In genomic region chr18:49479381-49480137, GRCh38 we compare ENCODE assay signal across 1 cellular context.
TF ChIP-seq lines count a peak whose summit lies in the region.

No MANE protein-coding gene starts in this region.

TF ChIP-seq in HepG2, 621 proteins besides CTCF, POLR2A, EP300 and RAD21:
- peak; percentile 63 to 78 for TF ChIP-seq MAFK (conservative IDR thresholded peaks at IDR 0.05 in 1 of 2, IDR thresholded peaks at IDR 0.05 in 1 of 2; ENCODE audit: low read length in 2 of 2)
- TF ChIP-seq, protein P1, sequence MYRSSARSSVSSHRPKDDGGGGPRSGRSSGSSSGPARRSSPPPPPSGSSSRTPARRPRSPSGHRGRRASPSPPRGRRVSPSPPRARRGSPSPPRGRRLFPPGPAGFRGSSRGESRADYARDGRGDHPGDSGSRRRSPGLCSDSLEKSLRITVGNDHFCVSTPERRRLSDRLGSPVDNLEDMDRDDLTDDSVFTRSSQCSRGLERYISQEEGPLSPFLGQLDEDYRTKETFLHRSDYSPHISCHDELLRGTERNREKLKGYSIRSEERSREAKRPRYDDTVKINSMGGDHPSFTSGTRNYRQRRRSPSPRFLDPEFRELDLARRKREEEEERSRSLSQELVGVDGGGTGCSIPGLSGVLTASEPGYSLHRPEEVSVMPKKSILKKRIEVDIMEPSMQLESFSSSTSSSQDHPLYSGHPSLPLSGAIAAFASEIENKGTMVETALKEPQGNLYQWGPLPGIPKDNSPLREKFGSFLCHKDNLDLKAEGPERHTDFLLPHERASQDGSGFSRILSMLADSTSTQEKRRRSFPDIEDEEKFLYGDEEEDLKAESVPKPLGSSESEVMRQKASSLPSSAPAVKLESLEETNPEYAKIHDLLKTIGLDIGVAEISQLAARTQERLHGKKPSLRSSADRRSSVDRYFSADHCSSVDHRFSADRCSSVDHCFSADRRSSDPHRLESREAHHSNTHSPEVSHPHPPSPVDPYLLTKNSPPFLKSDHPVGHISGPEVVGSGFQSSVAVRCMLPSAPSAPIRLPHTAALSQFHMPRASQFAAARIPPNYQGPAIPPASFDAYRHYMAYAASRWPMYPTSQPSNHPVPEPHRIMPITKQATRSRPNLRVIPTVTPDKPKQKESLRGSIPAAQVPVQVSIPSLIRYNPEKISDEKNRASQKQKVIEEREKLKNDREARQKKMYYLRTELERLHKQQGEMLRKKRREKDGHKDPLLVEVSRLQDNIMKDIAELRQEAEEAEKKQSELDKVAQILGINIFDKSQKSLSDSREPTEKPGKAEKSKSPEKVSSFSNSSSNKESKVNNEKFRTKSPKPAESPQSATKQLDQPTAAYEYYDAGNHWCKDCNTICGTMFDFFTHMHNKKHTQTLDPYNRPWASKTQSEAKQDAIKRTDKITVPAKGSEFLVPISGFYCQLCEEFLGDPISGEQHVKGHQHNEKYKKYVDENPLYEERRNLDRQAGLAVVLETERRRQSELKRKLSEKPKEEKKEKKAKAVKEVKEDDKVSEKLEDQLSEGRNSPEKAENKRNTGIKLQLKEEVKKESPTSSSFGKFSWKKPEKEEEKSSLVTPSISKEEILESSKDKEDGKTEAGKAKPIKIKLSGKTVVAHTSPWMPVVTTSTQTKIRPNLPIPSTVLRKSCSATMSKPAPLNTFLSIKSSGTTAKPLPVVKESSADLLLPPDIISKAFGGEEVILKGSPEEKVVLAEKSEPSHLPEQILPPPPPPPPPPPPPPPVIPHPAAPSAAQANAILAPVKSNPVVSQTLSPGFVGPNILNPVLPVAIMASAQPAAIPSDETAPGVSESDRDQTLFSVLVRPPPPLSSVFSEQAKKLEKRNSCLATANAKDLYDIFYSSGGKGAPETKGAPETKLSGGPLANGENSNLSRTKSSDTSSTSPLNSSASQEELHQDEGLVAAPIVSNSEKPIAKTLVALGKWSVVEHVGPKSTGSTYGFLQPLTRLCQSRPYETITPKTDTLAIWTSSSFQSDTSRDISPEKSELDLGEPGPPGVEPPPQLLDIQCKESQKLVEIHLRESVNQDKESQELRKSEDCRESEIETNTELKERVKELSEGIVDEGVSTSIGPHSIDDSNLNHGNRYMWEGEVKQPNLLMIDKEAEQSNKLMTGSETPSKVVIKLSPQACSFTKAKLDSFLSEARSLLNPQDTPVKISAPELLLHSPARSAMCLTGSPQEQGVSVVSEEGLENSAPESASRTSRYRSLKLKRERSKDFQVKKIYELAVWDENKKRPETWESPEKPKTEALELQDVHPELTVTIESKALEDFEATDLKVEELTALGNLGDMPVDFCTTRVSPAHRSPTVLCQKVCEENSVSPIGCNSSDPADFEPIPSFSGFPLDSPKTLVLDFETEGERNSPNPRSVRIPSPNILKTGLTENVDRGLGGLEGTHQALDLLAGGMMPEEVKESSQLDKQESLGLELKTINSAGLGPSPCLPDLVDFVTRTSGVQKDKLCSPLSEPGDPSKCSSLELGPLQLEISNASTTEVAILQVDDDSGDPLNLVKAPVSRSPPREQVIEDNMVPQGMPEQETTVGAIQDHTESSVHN (CRISPR knock-in tag; IDR thresholded peaks at IDR 0.05), result no peak
- TF ChIP-seq GMEB1 (CRISPR knock-in tag; IDR thresholded peaks at IDR 0.05; ENCODE audit: borderline replicate concordance), result no peak
- TF ChIP-seq ZNF367 (CRISPR knock-in tag; IDR thresholded peaks at IDR 0.05; ENCODE audit: borderline replicate concordance), result no peak
- TF ChIP-seq ZNF33A (CRISPR knock-in tag; IDR thresholded peaks at IDR 0.05; ENCODE audit: borderline replicate concordance), result no peak
- peak; percentile 50 for TF ChIP-seq MAFF (IDR thresholded peaks at IDR 0.05; ENCODE audit: low read depth, low read length)
- TF ChIP-seq TCF12 (IDR thresholded peaks at IDR 0.05), result no peak
- TF ChIP-seq TCF12 (CRISPR knock-in tag; IDR thresholded peaks at IDR 0.05), result no peak
- no peak for TF ChIP-seq MYC (CRISPR knock-in tag; IDR thresholded peaks at IDR 0.05; ENCODE audit: borderline replicate concordance)
- TF ChIP-seq ZMAT3 (CRISPR knock-in tag; conservative IDR thresholded peaks at IDR 0.05), result no peak
- no peak for TF ChIP-seq CC2D1A (CRISPR knock-in tag; IDR thresholded peaks at IDR 0.05)
- no peak for TF ChIP-seq ZNF383 (CRISPR knock-in tag; IDR thresholded peaks at IDR 0.05; ENCODE audit: borderline replicate concordance)
- TF ChIP-seq, protein P2, sequence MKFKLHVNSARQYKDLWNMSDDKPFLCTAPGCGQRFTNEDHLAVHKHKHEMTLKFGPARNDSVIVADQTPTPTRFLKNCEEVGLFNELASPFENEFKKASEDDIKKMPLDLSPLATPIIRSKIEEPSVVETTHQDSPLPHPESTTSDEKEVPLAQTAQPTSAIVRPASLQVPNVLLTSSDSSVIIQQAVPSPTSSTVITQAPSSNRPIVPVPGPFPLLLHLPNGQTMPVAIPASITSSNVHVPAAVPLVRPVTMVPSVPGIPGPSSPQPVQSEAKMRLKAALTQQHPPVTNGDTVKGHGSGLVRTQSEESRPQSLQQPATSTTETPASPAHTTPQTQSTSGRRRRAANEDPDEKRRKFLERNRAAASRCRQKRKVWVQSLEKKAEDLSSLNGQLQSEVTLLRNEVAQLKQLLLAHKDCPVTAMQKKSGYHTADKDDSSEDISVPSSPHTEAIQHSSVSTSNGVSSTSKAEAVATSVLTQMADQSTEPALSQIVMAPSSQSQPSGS (CRISPR knock-in tag; IDR thresholded peaks at IDR 0.05), result no peak
- no peak for TF ChIP-seq ZNF251 (CRISPR knock-in tag; IDR thresholded peaks at IDR 0.05)
